ENCODE assay signal across 1 cellular context in the genomic region with DNA sequence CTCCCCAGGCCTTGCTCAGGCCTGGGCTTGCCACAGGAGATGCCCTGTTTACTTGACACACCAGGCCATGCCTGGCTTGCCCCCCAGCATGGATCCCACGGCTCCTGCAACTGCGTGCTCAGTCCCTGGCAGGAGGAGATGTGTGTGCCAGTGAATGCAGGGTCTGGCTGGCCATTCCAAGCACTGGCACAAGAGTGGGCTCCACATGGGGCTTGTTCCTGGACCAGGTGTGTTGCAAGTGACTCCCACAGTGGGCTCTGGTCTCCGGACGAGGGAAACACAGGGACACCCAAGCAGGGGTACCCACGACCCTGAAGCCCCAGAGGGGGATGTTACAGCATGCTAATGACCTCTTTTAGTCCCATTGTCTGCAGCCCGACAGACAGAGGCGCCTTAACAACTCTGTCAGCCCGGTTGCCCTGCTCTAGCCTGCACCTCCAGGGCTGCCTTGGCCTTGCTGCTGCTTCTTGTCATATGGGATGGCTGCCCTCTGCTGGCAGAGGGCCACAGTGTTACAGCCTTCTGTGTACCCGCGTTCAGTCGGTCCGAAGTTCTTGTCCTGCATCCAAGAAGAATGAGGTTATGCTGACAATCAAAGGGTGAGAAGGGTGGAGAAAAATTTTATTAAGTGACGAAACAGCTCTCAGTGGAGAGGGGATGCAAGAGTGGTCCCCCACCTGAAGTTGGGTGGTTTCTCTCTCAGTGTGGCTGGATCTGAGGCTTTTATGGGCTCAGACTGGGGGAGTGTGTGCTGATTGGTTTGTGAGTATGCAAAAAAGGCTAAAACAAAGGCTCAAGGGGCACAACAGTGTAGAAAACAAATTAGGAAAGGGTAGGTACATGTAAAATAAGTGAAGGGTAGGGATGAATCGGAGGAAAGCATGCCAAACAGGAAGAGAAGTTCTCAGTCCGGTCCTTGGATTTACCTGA.
TF ChIP-seq lines count a peak whose summit lies in the region.

No MANE protein-coding gene starts in this region.

TF ChIP-seq in HepG2, 621 proteins besides CTCF, POLR2A, EP300 and RAD21 (continued from another document and continues in another):
- TF ChIP-seq MIER3 (CRISPR knock-in tag; IDR thresholded peaks at IDR 0.05; ENCODE audit: borderline replicate concordance) (0 out of 2 replicates have a peak, but pooled peaks have one; percentile 53), MED8 (CRISPR knock-in tag; IDR thresholded peaks at IDR 0.05; ENCODE audit: insufficient replicate concordance) (no peak), KDM1A (CRISPR knock-in tag; IDR thresholded peaks at IDR 0.05) (no peak), NR1H2 (CRISPR knock-in tag; IDR thresholded peaks at IDR 0.05; ENCODE audit: borderline replicate concordance, low read depth) (no peak), ZNF672 (CRISPR knock-in tag; IDR thresholded peaks at IDR 0.05) (no peak), GABPB1 (CRISPR knock-in tag; IDR thresholded peaks at IDR 0.05) (0 out of 2 replicates have a peak, but pooled peaks have one; percentile 22), ZNF234 (CRISPR knock-in tag; conservative IDR thresholded peaks at IDR 0.05) (no peak), NCOA1 (CRISPR knock-in tag; IDR thresholded peaks at IDR 0.05) (0 out of 2 replicates have a peak, but pooled peaks have one; percentile 38), SOX13 (IDR thresholded peaks at IDR 0.05) (no peak), SOX13 (CRISPR knock-in tag; conservative IDR thresholded peaks at IDR 0.05 in 1 of 2, IDR thresholded peaks at IDR 0.05 in 1 of 2) (0 out of 4 replicates have a peak, but pooled peaks of 1 of the 2 experiments have one; percentile 36), TEAD3 (CRISPR knock-in tag; optimal IDR thresholded peaks at IDR 0.05; ENCODE audit: borderline replicate concordance) (peak; percentile 64), KMT2B (CRISPR knock-in tag; IDR thresholded peaks at IDR 0.05) (0 out of 2 replicates have a peak, but pooled peaks have one; percentile 23), DMAP1 (CRISPR knock-in tag; IDR thresholded peaks at IDR 0.05) (0 out of 2 replicates have a peak, but pooled peaks have one; percentile 30), ERF (CRISPR knock-in tag; IDR thresholded peaks at IDR 0.05) (peak; percentile 61; the same call in 1 of the 2 replicates), NONO (IDR thresholded peaks at IDR 0.05) (no peak), NONO (CRISPR knock-in tag; conservative IDR thresholded peaks at IDR 0.05) (peak; percentile 80; the same call in 1 of the 2 replicates), KMT2A (CRISPR knock-in tag; IDR thresholded peaks at IDR 0.05) (peak; percentile 57; the same call in 1 of the 2 replicates), HDAC2 (CRISPR knock-in tag; IDR thresholded peaks at IDR 0.05) (peak; percentile 60; the same call in 1 of the 2 replicates), KDM2A (CRISPR knock-in tag; IDR thresholded peaks at IDR 0.05; ENCODE audit: borderline replicate concordance, low read depth) (peak; percentile 80), BORCS8-MEF2B (CRISPR knock-in tag; IDR thresholded peaks at IDR 0.05) (peak; percentile 59; the same call in 1 of the 2 replicates), ZNF800 (CRISPR knock-in tag; IDR thresholded peaks at IDR 0.05) (no peak), SOX6 (IDR thresholded peaks at IDR 0.05) (no peak), SOX6 (CRISPR knock-in tag; IDR thresholded peaks at IDR 0.05) (peak; percentile 59; the same call in 1 of the 2 replicates), AHR (CRISPR knock-in tag; IDR thresholded peaks at IDR 0.05) (0 out of 2 replicates have a peak, but pooled peaks have one; percentile 76), ATF2 (CRISPR knock-in tag; IDR thresholded peaks at IDR 0.05) (peak; percentile 41; the same call in 1 of the 2 replicates), MIER2 (CRISPR knock-in tag; IDR thresholded peaks at IDR 0.05) (peak; percentile 61; the same call in 1 of the 2 replicates), RXRB (CRISPR knock-in tag; IDR thresholded peaks at IDR 0.05; ENCODE audit: borderline replicate concordance) (peak; percentile 47; the same call in 1 of the 2 replicates), SMAD3 (CRISPR knock-in tag; IDR thresholded peaks at IDR 0.05) (no peak), ZNF777 (CRISPR knock-in tag; IDR thresholded peaks at IDR 0.05) (no peak), ZNF549 (CRISPR knock-in tag; IDR thresholded peaks at IDR 0.05) (no peak), ZBTB38 (CRISPR knock-in tag; IDR thresholded peaks at IDR 0.05) (no peak), IKZF5 (CRISPR knock-in tag; IDR thresholded peaks at IDR 0.05) (peak; percentile 42; the same call in 1 of the 2 replicates), ZSCAN9 (CRISPR knock-in tag; IDR thresholded peaks at IDR 0.05; ENCODE audit: borderline replicate concordance) (peak; percentile 75), FOXO1 (CRISPR knock-in tag; IDR thresholded peaks at IDR 0.05) (peak; percentile 45; the same call in 1 of the 2 replicates), ZFP91 (CRISPR knock-in tag; IDR thresholded peaks at IDR 0.05; ENCODE audit: borderline replicate concordance) (peak; percentile 45; the same call in 1 of the 2 replicates), HHEX (CRISPR knock-in tag; IDR thresholded peaks at IDR 0.05) (0 out of 2 replicates have a peak, but pooled peaks have one; percentile 7), SYNCRIP (IDR thresholded peaks at IDR 0.05; ENCODE audit: insufficient read depth, low read depth, low read length) (no peak), ZNF619 (CRISPR knock-in tag; IDR thresholded peaks at IDR 0.05) (peak; percentile 24; the same call in 1 of the 2 replicates), PTBP1 (IDR thresholded peaks at IDR 0.05; ENCODE audit: low read depth, low read length, poor library complexity, severe bottlenecking) (no peak), PRPF4 (IDR thresholded peaks at IDR 0.05; ENCODE audit: low read depth, low read length, poor library complexity, severe bottlenecking) (no peak)
- TF ChIP-seq, protein P1, sequence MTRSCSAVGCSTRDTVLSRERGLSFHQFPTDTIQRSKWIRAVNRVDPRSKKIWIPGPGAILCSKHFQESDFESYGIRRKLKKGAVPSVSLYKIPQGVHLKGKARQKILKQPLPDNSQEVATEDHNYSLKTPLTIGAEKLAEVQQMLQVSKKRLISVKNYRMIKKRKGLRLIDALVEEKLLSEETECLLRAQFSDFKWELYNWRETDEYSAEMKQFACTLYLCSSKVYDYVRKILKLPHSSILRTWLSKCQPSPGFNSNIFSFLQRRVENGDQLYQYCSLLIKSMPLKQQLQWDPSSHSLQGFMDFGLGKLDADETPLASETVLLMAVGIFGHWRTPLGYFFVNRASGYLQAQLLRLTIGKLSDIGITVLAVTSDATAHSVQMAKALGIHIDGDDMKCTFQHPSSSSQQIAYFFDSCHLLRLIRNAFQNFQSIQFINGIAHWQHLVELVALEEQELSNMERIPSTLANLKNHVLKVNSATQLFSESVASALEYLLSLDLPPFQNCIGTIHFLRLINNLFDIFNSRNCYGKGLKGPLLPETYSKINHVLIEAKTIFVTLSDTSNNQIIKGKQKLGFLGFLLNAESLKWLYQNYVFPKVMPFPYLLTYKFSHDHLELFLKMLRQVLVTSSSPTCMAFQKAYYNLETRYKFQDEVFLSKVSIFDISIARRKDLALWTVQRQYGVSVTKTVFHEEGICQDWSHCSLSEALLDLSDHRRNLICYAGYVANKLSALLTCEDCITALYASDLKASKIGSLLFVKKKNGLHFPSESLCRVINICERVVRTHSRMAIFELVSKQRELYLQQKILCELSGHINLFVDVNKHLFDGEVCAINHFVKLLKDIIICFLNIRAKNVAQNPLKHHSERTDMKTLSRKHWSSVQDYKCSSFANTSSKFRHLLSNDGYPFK (CRISPR knock-in tag; IDR thresholded peaks at IDR 0.05; ENCODE audit: borderline replicate concordance) = peak; percentile 43; the same call in 1 of the 2 replicates
- TF ChIP-seq, protein P2, sequence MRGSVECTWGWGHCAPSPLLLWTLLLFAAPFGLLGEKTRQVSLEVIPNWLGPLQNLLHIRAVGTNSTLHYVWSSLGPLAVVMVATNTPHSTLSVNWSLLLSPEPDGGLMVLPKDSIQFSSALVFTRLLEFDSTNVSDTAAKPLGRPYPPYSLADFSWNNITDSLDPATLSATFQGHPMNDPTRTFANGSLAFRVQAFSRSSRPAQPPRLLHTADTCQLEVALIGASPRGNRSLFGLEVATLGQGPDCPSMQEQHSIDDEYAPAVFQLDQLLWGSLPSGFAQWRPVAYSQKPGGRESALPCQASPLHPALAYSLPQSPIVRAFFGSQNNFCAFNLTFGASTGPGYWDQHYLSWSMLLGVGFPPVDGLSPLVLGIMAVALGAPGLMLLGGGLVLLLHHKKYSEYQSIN (CRISPR knock-in tag; IDR thresholded peaks at IDR 0.05; ENCODE audit: borderline replicate concordance) = no peak
- TF ChIP-seq, protein P3, sequence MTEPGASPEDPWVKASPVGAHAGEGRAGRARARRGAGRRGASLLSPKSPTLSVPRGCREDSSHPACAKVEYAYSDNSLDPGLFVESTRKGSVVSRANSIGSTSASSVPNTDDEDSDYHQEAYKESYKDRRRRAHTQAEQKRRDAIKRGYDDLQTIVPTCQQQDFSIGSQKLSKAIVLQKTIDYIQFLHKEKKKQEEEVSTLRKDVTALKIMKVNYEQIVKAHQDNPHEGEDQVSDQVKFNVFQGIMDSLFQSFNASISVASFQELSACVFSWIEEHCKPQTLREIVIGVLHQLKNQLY (CRISPR knock-in tag; IDR thresholded peaks at IDR 0.05) = no peak
- TF ChIP-seq, protein P4, sequence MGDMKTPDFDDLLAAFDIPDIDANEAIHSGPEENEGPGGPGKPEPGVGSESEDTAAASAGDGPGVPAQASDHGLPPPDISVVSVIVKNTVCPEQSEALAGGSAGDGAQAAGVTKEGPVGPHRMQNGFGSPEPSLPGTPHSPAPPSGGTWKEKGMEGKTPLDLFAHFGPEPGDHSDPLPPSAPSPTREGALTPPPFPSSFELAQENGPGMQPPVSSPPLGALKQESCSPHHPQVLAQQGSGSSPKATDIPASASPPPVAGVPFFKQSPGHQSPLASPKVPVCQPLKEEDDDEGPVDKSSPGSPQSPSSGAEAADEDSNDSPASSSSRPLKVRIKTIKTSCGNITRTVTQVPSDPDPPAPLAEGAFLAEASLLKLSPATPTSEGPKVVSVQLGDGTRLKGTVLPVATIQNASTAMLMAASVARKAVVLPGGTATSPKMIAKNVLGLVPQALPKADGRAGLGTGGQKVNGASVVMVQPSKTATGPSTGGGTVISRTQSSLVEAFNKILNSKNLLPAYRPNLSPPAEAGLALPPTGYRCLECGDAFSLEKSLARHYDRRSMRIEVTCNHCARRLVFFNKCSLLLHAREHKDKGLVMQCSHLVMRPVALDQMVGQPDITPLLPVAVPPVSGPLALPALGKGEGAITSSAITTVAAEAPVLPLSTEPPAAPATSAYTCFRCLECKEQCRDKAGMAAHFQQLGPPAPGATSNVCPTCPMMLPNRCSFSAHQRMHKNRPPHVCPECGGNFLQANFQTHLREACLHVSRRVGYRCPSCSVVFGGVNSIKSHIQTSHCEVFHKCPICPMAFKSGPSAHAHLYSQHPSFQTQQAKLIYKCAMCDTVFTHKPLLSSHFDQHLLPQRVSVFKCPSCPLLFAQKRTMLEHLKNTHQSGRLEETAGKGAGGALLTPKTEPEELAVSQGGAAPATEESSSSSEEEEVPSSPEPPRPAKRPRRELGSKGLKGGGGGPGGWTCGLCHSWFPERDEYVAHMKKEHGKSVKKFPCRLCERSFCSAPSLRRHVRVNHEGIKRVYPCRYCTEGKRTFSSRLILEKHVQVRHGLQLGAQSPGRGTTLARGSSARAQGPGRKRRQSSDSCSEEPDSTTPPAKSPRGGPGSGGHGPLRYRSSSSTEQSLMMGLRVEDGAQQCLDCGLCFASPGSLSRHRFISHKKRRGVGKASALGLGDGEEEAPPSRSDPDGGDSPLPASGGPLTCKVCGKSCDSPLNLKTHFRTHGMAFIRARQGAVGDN (CRISPR knock-in tag; IDR thresholded peaks at IDR 0.05) = peak; percentile 62
